ENCODE assay signal across 13 cellular contexts in genomic region chr1:109789771-109790170, GRCh38. TPM values are rescaled to one million over a fixed set of nuclear protein-coding genes. Genes with fewer than 3 reads are reported as not detected.
DNase-seq lines count a peak whose midpoint lies in the region; ATAC-seq, FAIRE-seq and TF ChIP-seq lines count a peak whose summit lies in the region.
"Had no signal": no experiment of that assay in that cellular context is flagged by ENCODE, and none has a peak within 500 bp of the region (broad histone marks: within the 10 kb centered on the region; RNA-seq: fewer than 3 reads in every experiment).

No MANE protein-coding gene starts in this region.

- TF ChIP-seq EP300 in transverse colon (IDR thresholded peaks at IDR 0.05; ENCODE audit: low read depth) = no peak

- intact Hi-C loops in activated naive CD4-positive, alpha-beta T cell treated with anti-CD3 and anti-CD28 coated beads for 36 hours (cut with micrococcal nuclease) = loop anchor here (1.0 to 5.0 kb wide), 5 partner anchors 12 to 193 kb away; partner anchors contain the start of genes AHCYL1 and CSF1
- intact Hi-C loops in kidney (cut with DNase I) (no loop called here), transverse colon (cut with DNase I; ENCODE audit: low total_unique reads) (no loop called here), prostate gland (cut with DNase I) (loop anchor here (5.0 kb wide), 1 partner anchor 193 kb away; the partner anchor contains the start of gene AHCYL1)

- H3K4me3 ChIP-seq in kidney (ENCODE audit: low read length in 2 of 2) (no peak overlapping the region), transverse colon (no peak overlapping the region), prostate gland (no peak overlapping the region), SJCRH30 (no peak overlapping the region)
- H3K4me3 ChIP-seq: lung, ovary had no signal

- in situ Hi-C loops in transverse colon (cut with MboI; ENCODE audit: low pct_ligation_motif_present in 1 of 4, low pct_unique_long_range_greater_than_20kb in 1 of 4, low sequenced_read_pairs in 3 of 4) = loop anchor here in 2 of 4 donors (10.0 to 25.0 kb wide), 2 partner anchors 115 to 123 kb away; partner anchors contain the start of gene CSF1 (in 1 of the 2)

- CTCF ChIA-PET in activated naive CD4-positive, alpha-beta T cell treated with anti-CD3 and anti-CD28 coated beads for 36 hours (lab: Charles Lee) = interaction anchor here (1.0 to 25.2 kb wide), 5 partner anchors 12 to 243 kb away, joined by 3 to 622 read pairs (median 37); partner anchors contain the start of gene AHCYL1
- CTCF ChIA-PET in activated CD8-positive, alpha-beta T cell treated with anti-CD3 and anti-CD28 coated beads, Interleukin-2, amount 10 ng/mL, durations not matched to agents 7 days and 5 days (lab: Charles Lee) = interaction anchor here (0.7 to 27.2 kb wide), 17 partner anchors 12 to 193 kb away, joined by 3 to 1017 read pairs (median 9); partner anchors contain the start of genes AHCYL1 and CSF1

- 85% methylated on average over 5 of the region's 5 CpGs; no CpG with 5 or more reads in 1 of the 2 donors for WGBS in transverse colon (ENCODE audit: low coverage in 1 of 2), 2 donors
- WGBS in prostate gland = 90% methylated on average over 5 of the region's 5 CpGs

- H3K4me1 Mint-ChIP-seq in activated naive CD4-positive, alpha-beta T cell treated with anti-CD3 and anti-CD28 coated beads for 36 hours (ENCODE audit: low read depth) = peaks cover 57% of the 10 kb centered on the region
- peaks cover 88% of the 10 kb centered on the region for H3K4me1 Mint-ChIP-seq in activated CD8-positive, alpha-beta T cell treated with anti-CD3 and anti-CD28 coated beads, Interleukin-2, amount 10 ng/mL, durations not matched to agents 7 days and 5 days (ENCODE audit: low read depth)
- peaks cover 28 to 49% of the 10 kb centered on the region in 2 donors for H3K4me1 Mint-ChIP-seq in stimulated activated naive B cell treated with anti-CD40 and anti-IgM and Interleukin-4, amounts not matched to agents 10 μg/mL and 1 μg/mL and 100 μg/mL, for 72 hours

- H3K9me3 Mint-ChIP-seq in activated naive CD4-positive, alpha-beta T cell treated with anti-CD3 and anti-CD28 coated beads for 36 hours = no peaks in the 10 kb centered on the region
- no peaks in the 10 kb centered on the region for H3K9me3 Mint-ChIP-seq in activated CD8-positive, alpha-beta T cell treated with anti-CD3 and anti-CD28 coated beads, Interleukin-2, amount 10 ng/mL, durations not matched to agents 7 days and 5 days (ENCODE audit: insufficient read depth)
- no peaks in the 10 kb centered on the region for H3K9me3 Mint-ChIP-seq in stimulated activated naive B cell treated with anti-CD40 and anti-IgM and Interleukin-4, amounts not matched to agents 10 μg/mL and 1 μg/mL and 100 μg/mL, for 72 hours

- H3K27me3 ChIP-seq in transverse colon (no peaks in the 10 kb centered on the region), prostate gland (replicated peaks; ENCODE audit: insufficient read depth) (no peaks in the 10 kb centered on the region), SJCRH30 (no peaks in the 10 kb centered on the region)
- H3K27me3 ChIP-seq: ovary had no signal

- H3K36me3 Mint-ChIP-seq in activated naive CD4-positive, alpha-beta T cell treated with anti-CD3 and anti-CD28 coated beads for 36 hours (ENCODE audit: low read depth) = no peaks in the 10 kb centered on the region
- no peaks in the 10 kb centered on the region for H3K36me3 Mint-ChIP-seq in activated CD8-positive, alpha-beta T cell treated with anti-CD3 and anti-CD28 coated beads, Interleukin-2, amount 10 ng/mL, durations not matched to agents 7 days and 5 days (ENCODE audit: low read depth)
- H3K36me3 Mint-ChIP-seq in stimulated activated naive B cell treated with anti-CD40 and anti-IgM and Interleukin-4, amounts not matched to agents 10 μg/mL and 1 μg/mL and 100 μg/mL, for 72 hours = no peaks in the 10 kb centered on the region

- H3K4me3 Mint-ChIP-seq in activated naive CD4-positive, alpha-beta T cell treated with anti-CD3 and anti-CD28 coated beads for 36 hours = no peak overlapping the region
- no peak overlapping the region for H3K4me3 Mint-ChIP-seq in activated CD8-positive, alpha-beta T cell treated with anti-CD3 and anti-CD28 coated beads, Interleukin-2, amount 10 ng/mL, durations not matched to agents 7 days and 5 days
- no peak overlapping the region for H3K4me3 Mint-ChIP-seq in stimulated activated naive B cell treated with anti-CD40 and anti-IgM and Interleukin-4, amounts not matched to agents 10 μg/mL and 1 μg/mL and 100 μg/mL, for 72 hours

- H3K36me3 ChIP-seq in kidney (ENCODE audit: control insufficient read depth in 1 of 2, insufficient read depth in 2 of 2, low read length in 2 of 2) (no peaks in the 10 kb centered on the region), transverse colon (no peaks in the 10 kb centered on the region), prostate gland (no peaks in the 10 kb centered on the region), SJCRH30 (no peaks in the 10 kb centered on the region)
- H3K36me3 ChIP-seq: ovary had no signal

- TF ChIP-seq CTCF in kidney (IDR thresholded peaks at IDR 0.05; ENCODE audit: borderline replicate concordance, extremely low read depth, insufficient read depth) (no peak), transverse colon (IDR thresholded peaks at IDR 0.05) (no peak), prostate gland (IDR thresholded peaks at IDR 0.05) (no peak)

- no peak overlapping the region for H3K9ac ChIP-seq in kidney (ENCODE audit: low read length in 2 of 2)

- TF ChIP-seq POLR2A in transverse colon (IDR thresholded peaks at IDR 0.05) = no peak
- TF ChIP-seq POLR2A in prostate gland (IDR thresholded peaks at IDR 0.05) = no peak

- H3K4me1 ChIP-seq in kidney (ENCODE audit: control insufficient read depth in 1 of 2, insufficient read depth in 1 of 2, low read depth in 1 of 2, low read length in 2 of 2) = peaks cover 12 to 31% of the 10 kb centered on the region in 2 donors
- peaks cover 39 to 80% (median 54%) of the 10 kb centered on the region in 4 donors for H3K4me1 ChIP-seq in transverse colon
- no peaks in the 10 kb centered on the region for H3K4me1 ChIP-seq in prostate gland (replicated peaks)
- H3K4me1 ChIP-seq in SJCRH30 = peaks cover 23% of the 10 kb centered on the region

- DNase-seq in activated naive CD4-positive, alpha-beta T cell treated with anti-CD3 and anti-CD28 coated beads for 36 hours = no peak
- no peak for DNase-seq in activated naive CD4-positive, alpha-beta T cell treated with Interleukin-2 at 50 U/mL for 16 hours
- no peak for DNase-seq in activated CD8-positive, alpha-beta T cell treated with anti-CD3 and anti-CD28 coated beads, Interleukin-2, amount 10 ng/mL, durations not matched to agents 7 days and 5 days
- peak; percentile 31 for DNase-seq in kidney
- DNase-seq in transverse colon = peak; percentile 5
- DNase-seq in stimulated activated naive B cell treated with anti-CD40 and anti-IgM and Interleukin-4, amounts not matched to agents 10 μg/mL and 1 μg/mL and 100 μg/mL, for 72 hours = no peak
- no peak for DNase-seq in prostate gland (ENCODE audit: low spot score)
- no peak for DNase-seq in SJCRH30
- DNase-seq: central memory CD4-positive, alpha-beta T cell; NCI-H1105; NCI-H446 had no signal

- H3K9me3 ChIP-seq in kidney (ENCODE audit: control insufficient read depth in 1 of 2, low read length in 2 of 2) = no peaks in the 10 kb centered on the region
- no peaks in the 10 kb centered on the region for H3K9me3 ChIP-seq in transverse colon
- H3K9me3 ChIP-seq in prostate gland = no peaks in the 10 kb centered on the region
- no peaks in the 10 kb centered on the region for H3K9me3 ChIP-seq in SJCRH30 (replicated peaks)
- H3K9me3 ChIP-seq: ovary had no signal

- ATAC-seq in activated CD8-positive, alpha-beta T cell treated with anti-CD3 and anti-CD28 coated beads, Interleukin-2, amount 10 ng/mL, durations not matched to agents 7 days and 5 days = no peak
- ATAC-seq in stimulated activated naive B cell treated with anti-CD40 and anti-IgM and Interleukin-4, amounts not matched to agents 10 μg/mL and 1 μg/mL and 100 μg/mL, for 72 hours (replicated peaks) = no peak

- H3K27ac Mint-ChIP-seq in activated naive CD4-positive, alpha-beta T cell treated with anti-CD3 and anti-CD28 coated beads for 36 hours = peak overlapping the region; percentile 81
- H3K27ac Mint-ChIP-seq in activated CD8-positive, alpha-beta T cell treated with anti-CD3 and anti-CD28 coated beads, Interleukin-2, amount 10 ng/mL, durations not matched to agents 7 days and 5 days = peak overlapping the region; percentile 96
- H3K27ac Mint-ChIP-seq in stimulated activated naive B cell treated with anti-CD40 and anti-IgM and Interleukin-4, amounts not matched to agents 10 μg/mL and 1 μg/mL and 100 μg/mL, for 72 hours = no peak overlapping the region

- no peaks in the 10 kb centered on the region for H3K27me3 Mint-ChIP-seq in activated naive CD4-positive, alpha-beta T cell treated with anti-CD3 and anti-CD28 coated beads for 36 hours (ENCODE audit: low read depth)
- H3K27me3 Mint-ChIP-seq in activated CD8-positive, alpha-beta T cell treated with anti-CD3 and anti-CD28 coated beads, Interleukin-2, amount 10 ng/mL, durations not matched to agents 7 days and 5 days (ENCODE audit: low read depth) = no peaks in the 10 kb centered on the region
- peaks cover 12 to 16% of the 10 kb centered on the region in 2 donors for H3K27me3 Mint-ChIP-seq in stimulated activated naive B cell treated with anti-CD40 and anti-IgM and Interleukin-4, amounts not matched to agents 10 μg/mL and 1 μg/mL and 100 μg/mL, for 72 hours

- POLR2A ChIA-PET in activated CD8-positive, alpha-beta T cell treated with anti-CD3 and anti-CD28 coated beads, Interleukin-2, amount 10 ng/mL, durations not matched to agents 7 days and 5 days (lab: Charles Lee) = interaction anchor here (1.4 to 1.5 kb wide), 2 partner anchors 34 to 121 kb away, joined by 6 to 10 read pairs; partner anchors contain the start of gene CSF1

- H3K27ac ChIP-seq in kidney (ENCODE audit: low read depth in 2 of 2, low read length in 2 of 2) = no peak overlapping the region
- H3K27ac ChIP-seq in transverse colon = no peak overlapping the region
- no peak overlapping the region for H3K27ac ChIP-seq in prostate gland
- no peak overlapping the region for H3K27ac ChIP-seq in SJCRH30
- H3K27ac ChIP-seq: ovary had no signal

- FAIRE-seq in kidney (lab: Jason Lieb, UNC) = no peak

RNA-seq across cellular contexts. Expression of gene EPS8L3, which starts 26.0 kb away (rescaled TPM):
- total RNA-seq in activated naive CD4-positive, alpha-beta T cell treated with anti-CD3 and anti-CD28 coated beads for 36 hours = not detected
- not detected for total RNA-seq in activated CD8-positive, alpha-beta T cell treated with anti-CD3 and anti-CD28 coated beads, Interleukin-2, amount 10 ng/mL, durations not matched to agents 7 days and 5 days
- total RNA-seq in kidney = 1.8 TPM
- not detected for polyA plus RNA-seq in kidney (ENCODE audit: insufficient read depth, low read depth, low replicate concordance)
- 100 to 1,000 TPM; 228 to 468 (median 363) TPM for total RNA-seq in transverse colon
- under 1 TPM in 1 of 2 donors, not detected in 1; 0.34 TPM for total RNA-seq in prostate gland
- total RNA-seq in SJCRH30 (2014; rRNA removed; shearing (Covaris generic)) = not detected in 2 replicates

RNA-seq across cellular contexts. Expression of gene GSTM3, which starts 48.9 kb away (rescaled TPM):
- total RNA-seq in activated naive CD4-positive, alpha-beta T cell treated with anti-CD3 and anti-CD28 coated beads for 36 hours = 1 to 10 TPM; 4.7 to 4.8 TPM
- 1 to 10 TPM; 5.8 to 7.6 TPM for total RNA-seq in activated CD8-positive, alpha-beta T cell treated with anti-CD3 and anti-CD28 coated beads, Interleukin-2, amount 10 ng/mL, durations not matched to agents 7 days and 5 days
- total RNA-seq in kidney (54.7 TPM), transverse colon (10 to 100 TPM in 3 of 4 donors, 1 to 10 TPM in 1; 8.2 to 34.1 (median 24.3) TPM), prostate gland (100 to 1,000 TPM; 103 to 383 TPM)
- 405 TPM for polyA plus RNA-seq in kidney (ENCODE audit: insufficient read depth, low read depth, low replicate concordance)
- 31.4 and 32.1 TPM in 2 replicates for total RNA-seq in SJCRH30 (2014; rRNA removed; shearing (Covaris generic))

Comparison
In these comparisons a context has a peak if more than half of its experiments do, and no peak if none do; other contexts are left out.
1. DNase-seq: peak in kidney (single experiment) and transverse colon (single experiment); none in activated naive CD4-positive, alpha-beta T cell treated with anti-CD3 and anti-CD28 coated beads for 36 hours (single experiment), activated naive CD4-positive, alpha-beta T cell treated with Interleukin-2 at 50 U/mL for 16 hours (single experiment), activated CD8-positive, alpha-beta T cell treated with anti-CD3 and anti-CD28 coated beads, Interleukin-2, amount 10 ng/mL, durations not matched to agents 7 days and 5 days (single experiment), stimulated activated naive B cell treated with anti-CD40 and anti-IgM and Interleukin-4, amounts not matched to agents 10 μg/mL and 1 μg/mL and 100 μg/mL, for 72 hours (single experiment), prostate gland (single experiment) and SJCRH30 (0 of 2).
2. RNA of gene EPS8L3, which starts 26.0 kb away (total RNA-seq): 228 to 468 TPM in transverse colon; 1.8 TPM in kidney (single experiment), 0.34 TPM in prostate gland, not detected in activated naive CD4-positive, alpha-beta T cell treated with anti-CD3 and anti-CD28 coated beads for 36 hours, not detected in activated CD8-positive, alpha-beta T cell treated with anti-CD3 and anti-CD28 coated beads, Interleukin-2, amount 10 ng/mL, durations not matched to agents 7 days and 5 days and not detected in SJCRH30; every median in the first group is over 10 times any median in the second.
3. intact Hi-C loops: an anchor here in activated naive CD4-positive, alpha-beta T cell treated with anti-CD3 and anti-CD28 coated beads for 36 hours (1.0 to 5.0 kb wide) and prostate gland (5.0 kb wide); none called in kidney and transverse colon.